In the genomic region with DNA sequence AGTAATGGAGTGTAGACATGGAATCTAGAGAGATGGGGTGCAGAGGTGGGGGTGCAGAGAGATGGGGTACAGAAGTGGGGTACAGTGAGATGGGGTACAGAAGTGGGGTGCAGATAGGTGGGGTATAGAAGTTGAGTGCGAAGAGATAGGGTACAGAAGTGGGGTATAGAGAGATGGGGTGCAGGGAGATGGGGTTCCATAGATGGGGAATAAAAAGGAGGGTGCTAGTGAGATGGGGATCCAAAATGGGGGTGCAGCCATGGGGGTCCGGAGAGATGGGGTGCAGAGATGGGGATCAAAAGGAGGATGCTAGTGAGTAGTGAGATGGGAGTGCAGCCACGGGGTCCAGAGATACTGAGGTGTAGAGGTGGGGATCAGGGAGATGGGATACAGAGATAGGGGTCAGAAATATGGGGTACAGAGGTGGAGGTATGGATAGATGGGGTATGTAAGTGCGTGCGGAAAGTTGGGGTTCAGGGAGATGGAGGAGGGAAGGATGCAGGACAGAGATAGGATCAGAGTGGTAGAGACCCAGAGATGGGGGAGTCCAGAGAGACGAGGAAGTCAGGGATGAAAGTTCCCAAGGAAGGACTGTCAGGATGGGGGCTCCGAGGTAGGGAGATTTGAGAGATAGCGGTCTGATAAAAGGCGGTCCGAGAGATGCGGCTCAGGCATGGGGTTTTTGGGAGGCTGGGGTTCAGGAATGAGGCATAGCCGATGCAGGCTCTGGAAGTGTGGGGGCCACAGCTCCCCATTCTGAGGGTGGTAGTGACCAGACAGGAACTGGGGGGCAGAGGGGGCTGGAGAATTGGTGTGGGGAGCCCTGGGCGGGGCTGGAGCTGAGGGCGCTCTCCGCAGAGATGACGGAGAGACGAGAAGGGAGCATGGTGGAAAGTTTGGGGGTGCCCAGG, we compare ENCODE assay signal across 2 cellular contexts.
TF ChIP-seq lines count a peak whose summit lies in the region.

No MANE protein-coding gene starts in this region.

TF ChIP-seq in SK-N-SH, 30 proteins besides CTCF, POLR2A, EP300 and RAD21 (continued from another document):
- no peak for TF ChIP-seq PBX3 (IDR thresholded peaks at IDR 0.05)
- TF ChIP-seq EZH2phosphoT487 (IDR thresholded peaks at IDR 0.05; ENCODE audit: borderline replicate concordance, low read depth): no peak
- TF ChIP-seq, protein P1, sequence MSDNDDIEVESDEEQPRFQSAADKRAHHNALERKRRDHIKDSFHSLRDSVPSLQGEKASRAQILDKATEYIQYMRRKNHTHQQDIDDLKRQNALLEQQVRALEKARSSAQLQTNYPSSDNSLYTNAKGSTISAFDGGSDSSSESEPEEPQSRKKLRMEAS (IDR thresholded peaks at IDR 0.05; ENCODE audit: low read depth): no peak

TF ChIP-seq in SK-N-SH treated with all-trans-retinoic acid at 6 μM for 48 hours, 23 proteins besides CTCF, POLR2A, EP300 and RAD21 (continued from another document):
- no peak for TF ChIP-seq SNAI2 (CRISPR knock-in tag; IDR thresholded peaks at IDR 0.05)
